Comparison of ENCODE assay signal across 13 cellular contexts in the genomic region with DNA sequence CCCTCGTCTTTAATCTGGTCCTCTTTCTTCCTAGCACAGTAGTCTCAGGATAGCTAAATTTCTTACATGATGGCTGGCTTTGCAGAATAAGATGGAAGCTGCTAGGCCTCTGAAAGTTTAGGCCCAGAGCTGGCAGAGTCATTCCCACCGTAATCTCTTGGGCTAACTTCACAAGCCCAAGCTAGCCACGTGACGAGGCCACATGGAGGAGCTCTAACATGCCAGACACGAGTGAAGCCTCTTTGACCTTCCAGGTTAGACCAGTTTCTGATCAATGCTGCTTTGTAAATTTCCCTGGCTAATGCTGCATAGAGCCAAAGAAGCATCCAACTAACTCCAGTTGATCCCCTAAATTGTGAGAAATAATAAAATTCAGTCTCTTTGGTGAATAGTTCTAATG. TPM values are rescaled to one million over a fixed set of nuclear protein-coding genes. Genes with fewer than 3 reads are reported as not detected.
DNase-seq lines count a peak whose midpoint lies in the region; ATAC-seq and TF ChIP-seq lines count a peak whose summit lies in the region.
"Had no signal": no experiment of that assay in that cellular context is flagged by ENCODE, and none has a peak within 500 bp of the region (broad histone marks: within the 10 kb centered on the region; RNA-seq: fewer than 3 reads in every experiment).

No MANE protein-coding gene starts in this region.

- ATAC-seq in left lobe of liver (peak; percentile 70), GM21737 (IDR thresholded peaks at IDR 0.05; ENCODE audit: unreplicated experiment) (no peak)
- ATAC-seq: activated CD8-positive, alpha-beta T cell treated with anti-CD3 and anti-CD28 coated beads, Interleukin-2, amount 10 ng/mL, durations not matched to agents 7 days and 5 days had no signal

- DNase-seq in DMS153 (lab: John Stamatoyannopoulos, UW), result peak; percentile 5
- DNase-seq in HFF-Myc (ENCODE audit: extremely low read depth, low read depth), result no peak
- DNase-seq in SK-N-DZ (ENCODE audit: low spot score), result peak; percentile 29
- no peak for DNase-seq in left lobe of liver (ENCODE audit: low spot score)
- no peak for DNase-seq in GM19240 (ENCODE audit: insufficient read length, low spot score)
- no peak for DNase-seq in activated CD4-positive, CD25-positive, alpha-beta regulatory T cell (lab: John Stamatoyannopoulos, UW)
- DNase-seq in NCI-H774 (lab: John Stamatoyannopoulos, UW), result no peak
- DNase-seq: activated CD8-positive, alpha-beta T cell treated with anti-CD3 and anti-CD28 coated beads, Interleukin-2, amount 10 ng/mL, durations not matched to agents 7 days and 5 days; activated naive CD4-positive, alpha-beta T cell treated with anti-CD3 and anti-CD28 coated beads for 36 hours; CD8-positive, alpha-beta memory T cell; MG63 had no signal

- TF ChIP-seq CTCF in HFF-Myc (IDR thresholded peaks at IDR 0.05; ENCODE audit: low read depth, low read length, missing control alignments), result peak; percentile 8

- no peak overlapping the region for H3K4me3 ChIP-seq in HFF-Myc (replicated peaks; ENCODE audit: low read depth, low read length)
- H3K4me3 ChIP-seq: MG63, right atrium auricular region had no signal

RNA-seq across cellular contexts. Expression of gene CENPE, which starts 9.5 kb away (rescaled TPM):
- 16.5 and 23.4 TPM in 2 replicates for polyA plus RNA-seq in SK-N-DZ (2014; cell fraction: cytosol; rRNA removed)
- 27.2 and 33.2 TPM in 2 replicates for polyA plus RNA-seq in SK-N-DZ (2014; cell fraction: nucleus; rRNA removed)
- total RNA-seq in left lobe of liver, result 0.53 TPM

Comparison
In these comparisons a context has a peak if more than half of its experiments do, and no peak if none do; other contexts are left out.
1. DNase-seq: peak in DMS153 (single experiment) and SK-N-DZ (single experiment); none in HFF-Myc (single experiment), left lobe of liver (single experiment), GM19240 (single experiment), activated CD4-positive, CD25-positive, alpha-beta regulatory T cell (0 of 4) and NCI-H774 (single experiment).